Comparison of ENCODE assay signal across 1 cellular context in the genomic region with DNA sequence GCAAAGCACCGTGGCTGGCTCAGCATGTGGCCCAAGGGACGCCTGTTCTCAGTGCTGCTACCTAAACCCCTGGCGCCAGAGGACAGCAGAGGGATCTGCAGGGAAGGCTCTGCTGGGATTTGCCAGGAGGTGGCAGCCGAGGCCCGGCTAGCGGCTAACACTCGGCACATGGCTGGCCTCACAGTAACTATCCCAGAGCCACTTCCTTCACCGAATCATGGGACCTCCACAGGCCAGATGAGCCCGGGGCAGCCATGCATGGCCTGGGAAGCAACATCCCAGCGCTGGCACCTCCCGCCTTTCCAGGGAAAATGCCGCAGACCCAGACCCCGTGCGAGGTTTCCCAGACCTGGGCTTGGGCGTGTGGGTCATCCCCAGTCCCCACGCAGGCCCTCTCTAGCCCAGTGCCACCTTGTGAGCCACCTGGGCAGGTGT.
TF ChIP-seq lines count a peak whose summit lies in the region.

No MANE protein-coding gene starts in this region.

TF ChIP-seq in HEK293, 187 proteins besides CTCF, POLR2A, EP300 and RAD21 (continued from another document):
- TF ChIP-seq, protein P1, sequence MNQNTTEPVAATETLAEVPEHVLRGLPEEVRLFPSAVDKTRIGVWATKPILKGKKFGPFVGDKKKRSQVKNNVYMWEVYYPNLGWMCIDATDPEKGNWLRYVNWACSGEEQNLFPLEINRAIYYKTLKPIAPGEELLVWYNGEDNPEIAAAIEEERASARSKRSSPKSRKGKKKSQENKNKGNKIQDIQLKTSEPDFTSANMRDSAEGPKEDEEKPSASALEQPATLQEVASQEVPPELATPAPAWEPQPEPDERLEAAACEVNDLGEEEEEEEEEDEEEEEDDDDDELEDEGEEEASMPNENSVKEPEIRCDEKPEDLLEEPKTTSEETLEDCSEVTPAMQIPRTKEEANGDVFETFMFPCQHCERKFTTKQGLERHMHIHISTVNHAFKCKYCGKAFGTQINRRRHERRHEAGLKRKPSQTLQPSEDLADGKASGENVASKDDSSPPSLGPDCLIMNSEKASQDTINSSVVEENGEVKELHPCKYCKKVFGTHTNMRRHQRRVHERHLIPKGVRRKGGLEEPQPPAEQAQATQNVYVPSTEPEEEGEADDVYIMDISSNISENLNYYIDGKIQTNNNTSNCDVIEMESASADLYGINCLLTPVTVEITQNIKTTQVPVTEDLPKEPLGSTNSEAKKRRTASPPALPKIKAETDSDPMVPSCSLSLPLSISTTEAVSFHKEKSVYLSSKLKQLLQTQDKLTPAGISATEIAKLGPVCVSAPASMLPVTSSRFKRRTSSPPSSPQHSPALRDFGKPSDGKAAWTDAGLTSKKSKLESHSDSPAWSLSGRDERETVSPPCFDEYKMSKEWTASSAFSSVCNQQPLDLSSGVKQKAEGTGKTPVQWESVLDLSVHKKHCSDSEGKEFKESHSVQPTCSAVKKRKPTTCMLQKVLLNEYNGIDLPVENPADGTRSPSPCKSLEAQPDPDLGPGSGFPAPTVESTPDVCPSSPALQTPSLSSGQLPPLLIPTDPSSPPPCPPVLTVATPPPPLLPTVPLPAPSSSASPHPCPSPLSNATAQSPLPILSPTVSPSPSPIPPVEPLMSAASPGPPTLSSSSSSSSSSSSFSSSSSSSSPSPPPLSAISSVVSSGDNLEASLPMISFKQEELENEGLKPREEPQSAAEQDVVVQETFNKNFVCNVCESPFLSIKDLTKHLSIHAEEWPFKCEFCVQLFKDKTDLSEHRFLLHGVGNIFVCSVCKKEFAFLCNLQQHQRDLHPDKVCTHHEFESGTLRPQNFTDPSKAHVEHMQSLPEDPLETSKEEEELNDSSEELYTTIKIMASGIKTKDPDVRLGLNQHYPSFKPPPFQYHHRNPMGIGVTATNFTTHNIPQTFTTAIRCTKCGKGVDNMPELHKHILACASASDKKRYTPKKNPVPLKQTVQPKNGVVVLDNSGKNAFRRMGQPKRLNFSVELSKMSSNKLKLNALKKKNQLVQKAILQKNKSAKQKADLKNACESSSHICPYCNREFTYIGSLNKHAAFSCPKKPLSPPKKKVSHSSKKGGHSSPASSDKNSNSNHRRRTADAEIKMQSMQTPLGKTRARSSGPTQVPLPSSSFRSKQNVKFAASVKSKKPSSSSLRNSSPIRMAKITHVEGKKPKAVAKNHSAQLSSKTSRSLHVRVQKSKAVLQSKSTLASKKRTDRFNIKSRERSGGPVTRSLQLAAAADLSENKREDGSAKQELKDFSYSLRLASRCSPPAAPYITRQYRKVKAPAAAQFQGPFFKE (tag by site-specific recombination; IDR thresholded peaks at IDR 0.05; ENCODE audit: borderline replicate concordance), result no peak
- TF ChIP-seq ZNF37A (tag by site-specific recombination; IDR thresholded peaks at IDR 0.05) (no peak), ZNF341 (tag by site-specific recombination; IDR thresholded peaks at IDR 0.05; ENCODE audit: low read depth) (no peak; the same call in 1 of the 2 replicates), EGR2 (tag by site-specific recombination; IDR thresholded peaks at IDR 0.05; ENCODE audit: low read depth) (no peak), ZNF510 (tag by site-specific recombination; IDR thresholded peaks at IDR 0.05; ENCODE audit: insufficient replicate concordance) (no peak), ZNF184 (tag by site-specific recombination; IDR thresholded peaks at IDR 0.05) (no peak), ZNF621 (tag by site-specific recombination; IDR thresholded peaks at IDR 0.05) (no peak), OVOL3 (tag by site-specific recombination; IDR thresholded peaks at IDR 0.05) (no peak), ZNF239 (tag by site-specific recombination; IDR thresholded peaks at IDR 0.05) (no peak), ZNF391 (tag by site-specific recombination; IDR thresholded peaks at IDR 0.05; ENCODE audit: borderline replicate concordance, low read depth) (peak; percentile 63; the same call in 1 of the 2 replicates), ZNF76 (tag by site-specific recombination; IDR thresholded peaks at IDR 0.05; ENCODE audit: borderline replicate concordance, low read depth) (peak; percentile 55; the same call in 1 of the 2 replicates), ZNF133 (tag by site-specific recombination; IDR thresholded peaks at IDR 0.05) (no peak), REPIN1 (tag by site-specific recombination; IDR thresholded peaks at IDR 0.05; ENCODE audit: low read depth) (no peak), ZBTB21 (tag by site-specific recombination; IDR thresholded peaks at IDR 0.05) (no peak), ZNF112 (tag by site-specific recombination; IDR thresholded peaks at IDR 0.05) (no peak), TCF7L2 (IDR thresholded peaks at IDR 0.05; ENCODE audit: borderline replicate concordance, low read depth, low read length) (no peak), ZNF837 (tag by site-specific recombination; IDR thresholded peaks at IDR 0.05) (no peak), ZNF10 (tag by site-specific recombination; IDR thresholded peaks at IDR 0.05) (peak; percentile 98), ZNF366 (tag by site-specific recombination; conservative IDR thresholded peaks at IDR 0.05) (no peak), ZNF223 (tag by site-specific recombination; IDR thresholded peaks at IDR 0.05) (no peak), ZNF530 (tag by site-specific recombination; IDR thresholded peaks at IDR 0.05; ENCODE audit: low read depth) (no peak), IKZF3 (tag by site-specific recombination; IDR thresholded peaks at IDR 0.05) (peak; percentile 63; the same call in 1 of the 2 replicates), ZNF571 (tag by site-specific recombination; IDR thresholded peaks at IDR 0.05) (no peak), ZNF677 (tag by site-specific recombination; IDR thresholded peaks at IDR 0.05) (no peak), TRIM28 (IDR thresholded peaks at IDR 0.05; ENCODE audit: borderline replicate concordance, low read length) (no peak), ZNF777 (tag by site-specific recombination; IDR thresholded peaks at IDR 0.05; ENCODE audit: borderline replicate concordance) (no peak), ZNF114 (tag by site-specific recombination; IDR thresholded peaks at IDR 0.05) (no peak), ZNF654 (tag by site-specific recombination; IDR thresholded peaks at IDR 0.05; ENCODE audit: low read depth) (peak; percentile 99), ZNF354C (tag by site-specific recombination; IDR thresholded peaks at IDR 0.05; ENCODE audit: borderline replicate concordance, low read depth) (no peak), ZNF555 (tag by site-specific recombination; conservative IDR thresholded peaks at IDR 0.05) (no peak), SP7 (tag by site-specific recombination; IDR thresholded peaks at IDR 0.05) (peak; percentile 58), ZNF157 (tag by site-specific recombination; IDR thresholded peaks at IDR 0.05) (no peak), OSR2 (tag by site-specific recombination; IDR thresholded peaks at IDR 0.05) (no peak)
- TF ChIP-seq, protein P2, sequence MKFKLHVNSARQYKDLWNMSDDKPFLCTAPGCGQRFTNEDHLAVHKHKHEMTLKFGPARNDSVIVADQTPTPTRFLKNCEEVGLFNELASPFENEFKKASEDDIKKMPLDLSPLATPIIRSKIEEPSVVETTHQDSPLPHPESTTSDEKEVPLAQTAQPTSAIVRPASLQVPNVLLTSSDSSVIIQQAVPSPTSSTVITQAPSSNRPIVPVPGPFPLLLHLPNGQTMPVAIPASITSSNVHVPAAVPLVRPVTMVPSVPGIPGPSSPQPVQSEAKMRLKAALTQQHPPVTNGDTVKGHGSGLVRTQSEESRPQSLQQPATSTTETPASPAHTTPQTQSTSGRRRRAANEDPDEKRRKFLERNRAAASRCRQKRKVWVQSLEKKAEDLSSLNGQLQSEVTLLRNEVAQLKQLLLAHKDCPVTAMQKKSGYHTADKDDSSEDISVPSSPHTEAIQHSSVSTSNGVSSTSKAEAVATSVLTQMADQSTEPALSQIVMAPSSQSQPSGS (tag by site-specific recombination; IDR thresholded peaks at IDR 0.05; ENCODE audit: low read depth), result no peak
- TF ChIP-seq, protein P3, sequence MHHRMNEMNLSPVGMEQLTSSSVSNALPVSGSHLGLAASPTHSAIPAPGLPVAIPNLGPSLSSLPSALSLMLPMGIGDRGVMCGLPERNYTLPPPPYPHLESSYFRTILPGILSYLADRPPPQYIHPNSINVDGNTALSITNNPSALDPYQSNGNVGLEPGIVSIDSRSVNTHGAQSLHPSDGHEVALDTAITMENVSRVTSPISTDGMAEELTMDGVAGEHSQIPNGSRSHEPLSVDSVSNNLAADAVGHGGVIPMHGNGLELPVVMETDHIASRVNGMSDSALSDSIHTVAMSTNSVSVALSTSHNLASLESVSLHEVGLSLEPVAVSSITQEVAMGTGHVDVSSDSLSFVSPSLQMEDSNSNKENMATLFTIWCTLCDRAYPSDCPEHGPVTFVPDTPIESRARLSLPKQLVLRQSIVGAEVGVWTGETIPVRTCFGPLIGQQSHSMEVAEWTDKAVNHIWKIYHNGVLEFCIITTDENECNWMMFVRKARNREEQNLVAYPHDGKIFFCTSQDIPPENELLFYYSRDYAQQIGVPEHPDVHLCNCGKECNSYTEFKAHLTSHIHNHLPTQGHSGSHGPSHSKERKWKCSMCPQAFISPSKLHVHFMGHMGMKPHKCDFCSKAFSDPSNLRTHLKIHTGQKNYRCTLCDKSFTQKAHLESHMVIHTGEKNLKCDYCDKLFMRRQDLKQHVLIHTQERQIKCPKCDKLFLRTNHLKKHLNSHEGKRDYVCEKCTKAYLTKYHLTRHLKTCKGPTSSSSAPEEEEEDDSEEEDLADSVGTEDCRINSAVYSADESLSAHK (tag by site-specific recombination; IDR thresholded peaks at IDR 0.05), result no peak
- TF ChIP-seq, protein P4, sequence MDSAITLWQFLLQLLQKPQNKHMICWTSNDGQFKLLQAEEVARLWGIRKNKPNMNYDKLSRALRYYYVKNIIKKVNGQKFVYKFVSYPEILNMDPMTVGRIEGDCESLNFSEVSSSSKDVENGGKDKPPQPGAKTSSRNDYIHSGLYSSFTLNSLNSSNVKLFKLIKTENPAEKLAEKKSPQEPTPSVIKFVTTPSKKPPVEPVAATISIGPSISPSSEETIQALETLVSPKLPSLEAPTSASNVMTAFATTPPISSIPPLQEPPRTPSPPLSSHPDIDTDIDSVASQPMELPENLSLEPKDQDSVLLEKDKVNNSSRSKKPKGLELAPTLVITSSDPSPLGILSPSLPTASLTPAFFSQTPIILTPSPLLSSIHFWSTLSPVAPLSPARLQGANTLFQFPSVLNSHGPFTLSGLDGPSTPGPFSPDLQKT (IDR thresholded peaks at IDR 0.05; ENCODE audit: borderline replicate concordance, low read depth, low read length), result no peak
- TF ChIP-seq, protein P5, sequence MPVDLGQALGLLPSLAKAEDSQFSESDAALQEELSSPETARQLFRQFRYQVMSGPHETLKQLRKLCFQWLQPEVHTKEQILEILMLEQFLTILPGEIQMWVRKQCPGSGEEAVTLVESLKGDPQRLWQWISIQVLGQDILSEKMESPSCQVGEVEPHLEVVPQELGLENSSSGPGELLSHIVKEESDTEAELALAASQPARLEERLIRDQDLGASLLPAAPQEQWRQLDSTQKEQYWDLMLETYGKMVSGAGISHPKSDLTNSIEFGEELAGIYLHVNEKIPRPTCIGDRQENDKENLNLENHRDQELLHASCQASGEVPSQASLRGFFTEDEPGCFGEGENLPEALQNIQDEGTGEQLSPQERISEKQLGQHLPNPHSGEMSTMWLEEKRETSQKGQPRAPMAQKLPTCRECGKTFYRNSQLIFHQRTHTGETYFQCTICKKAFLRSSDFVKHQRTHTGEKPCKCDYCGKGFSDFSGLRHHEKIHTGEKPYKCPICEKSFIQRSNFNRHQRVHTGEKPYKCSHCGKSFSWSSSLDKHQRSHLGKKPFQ (tag by site-specific recombination; IDR thresholded peaks at IDR 0.05), result no peak
- TF ChIP-seq, protein P6, sequence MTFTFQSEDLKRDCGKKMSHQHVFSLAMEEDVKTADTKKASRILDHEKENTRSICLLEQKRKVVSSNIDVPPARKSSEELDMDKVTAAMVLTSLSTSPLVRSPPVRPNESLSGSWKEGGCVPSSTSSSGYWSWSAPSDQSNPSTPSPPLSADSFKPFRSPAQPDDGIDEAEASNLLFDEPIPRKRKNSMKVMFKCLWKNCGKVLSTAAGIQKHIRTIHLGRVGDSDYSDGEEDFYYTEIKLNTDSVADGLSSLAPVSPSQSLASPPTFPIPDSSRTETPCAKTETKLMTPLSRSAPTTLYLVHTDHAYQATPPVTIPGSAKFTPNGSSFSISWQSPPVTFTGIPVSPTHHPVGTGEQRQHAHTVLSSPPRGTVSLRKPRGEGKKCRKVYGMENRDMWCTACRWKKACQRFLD (tag by site-specific recombination; IDR thresholded peaks at IDR 0.05), result no peak
- TF ChIP-seq, protein P7, sequence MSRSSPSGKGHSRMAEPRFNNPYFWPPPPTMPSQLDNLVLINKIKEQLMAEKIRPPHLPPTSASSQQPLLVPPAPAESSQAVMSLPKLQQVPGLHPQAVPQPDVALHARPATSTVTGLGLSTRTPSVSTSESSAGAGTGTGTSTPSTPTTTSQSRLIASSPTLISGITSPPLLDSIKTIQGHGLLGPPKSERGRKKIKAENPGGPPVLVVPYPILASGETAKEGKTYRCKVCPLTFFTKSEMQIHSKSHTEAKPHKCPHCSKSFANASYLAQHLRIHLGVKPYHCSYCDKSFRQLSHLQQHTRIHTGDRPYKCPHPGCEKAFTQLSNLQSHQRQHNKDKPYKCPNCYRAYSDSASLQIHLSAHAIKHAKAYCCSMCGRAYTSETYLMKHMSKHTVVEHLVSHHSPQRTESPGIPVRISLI (tag by site-specific recombination; IDR thresholded peaks at IDR 0.05), result no peak
